In the genomic region with DNA sequence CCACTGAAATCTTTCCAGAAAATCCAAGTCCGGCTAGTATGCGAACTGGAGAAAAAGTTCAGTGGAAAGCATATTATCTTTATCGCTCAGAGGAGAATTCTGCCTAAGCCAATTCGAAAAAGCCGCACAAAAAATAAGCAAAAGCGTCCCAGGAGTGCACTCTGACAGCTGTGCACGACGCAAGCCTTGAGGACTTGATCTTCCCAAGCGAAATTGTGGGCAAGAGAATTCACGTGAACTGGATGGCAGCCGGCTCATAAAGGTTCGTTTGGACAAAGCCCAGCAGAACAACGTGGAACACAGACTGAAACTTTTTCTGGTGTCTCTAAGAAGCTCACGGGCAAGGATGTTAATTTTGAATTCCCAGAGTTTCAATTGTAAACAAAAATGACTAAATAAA, we compare ENCODE assay signal across 13 cellular contexts. TPM values are rescaled to one million over a fixed set of nuclear protein-coding genes. Genes with fewer than 3 reads are reported as not detected.
A peak's percentile ranks its signal among the peaks of the same experiment; 100 is the strongest.
DNase-seq lines count a peak whose midpoint lies in the region; ATAC-seq and TF ChIP-seq lines count a peak whose summit lies in the region.
"Had no signal": no experiment of that assay in that cellular context is flagged by ENCODE, and none has a peak within 500 bp of the region (broad histone marks: within the 10 kb centered on the region; RNA-seq: fewer than 3 reads in every experiment).

No MANE protein-coding gene starts in this region.

- H3K36me3 ChIP-seq in sigmoid colon = no peaks in the 10 kb centered on the region
- no peaks in the 10 kb centered on the region for H3K36me3 ChIP-seq in esophagus muscularis mucosa

- no peak for TF ChIP-seq EP300 in sigmoid colon (IDR thresholded peaks at IDR 0.05)
- TF ChIP-seq EP300 in esophagus muscularis mucosa (IDR thresholded peaks at IDR 0.05) = no peak

- TF ChIP-seq CTCF in VCaP (conservative IDR thresholded peaks at IDR 0.05) = no peak
- no peak for TF ChIP-seq CTCF in fibroblast of the aortic adventitia (IDR thresholded peaks at IDR 0.05; ENCODE audit: insufficient read depth, low read length)
- TF ChIP-seq CTCF in sigmoid colon (IDR thresholded peaks at IDR 0.05) = no peak
- TF ChIP-seq CTCF in esophagus muscularis mucosa (IDR thresholded peaks at IDR 0.05) = no peak

- peaks cover 0 to 16% (median 8%) of the 10 kb centered on the region in 4 donors for H3K4me1 ChIP-seq in sigmoid colon
- H3K4me1 ChIP-seq in esophagus muscularis mucosa = no peaks in the 10 kb centered on the region
- H3K4me1 ChIP-seq: A549 had no signal

- H3K27ac ChIP-seq in VCaP = peak overlapping the region; percentile 58
- H3K27ac ChIP-seq in sigmoid colon = peak overlapping the region in 3 of 4 donors; percentile 62 to 75 (median 71)
- no peak overlapping the region for H3K27ac ChIP-seq in esophagus muscularis mucosa (replicated peaks in 1 of 4)
- H3K27ac ChIP-seq: A549, GM23248 had no signal

- DNase-seq in fibroblast of the aortic adventitia (ENCODE audit: low read depth) = no peak
- DNase-seq in sigmoid colon = peak; percentile 68
- DNase-seq in NCI-H187 (lab: John Stamatoyannopoulos, UW) = no peak
- no peak for DNase-seq in esophagus muscularis mucosa (ENCODE audit: extremely low spot score)
- DNase-seq: CD8-positive, alpha-beta memory T cell; DND-41; GDM1; GM23248 had no signal

- 53 to 86% methylated on average over 14 of the region's 14 CpGs for WGBS in sigmoid colon, 2 donors
- 91% methylated on average over 14 of the region's 14 CpGs for WGBS in esophagus muscularis mucosa

- intact Hi-C loops in sigmoid colon (cut with DNase I) = no loop called here
- intact Hi-C loops in esophagus muscularis mucosa (cut with DNase I) = no loop called here

- H3K27me3 ChIP-seq in sigmoid colon = no peaks in the 10 kb centered on the region
- no peaks in the 10 kb centered on the region for H3K27me3 ChIP-seq in esophagus muscularis mucosa

- H3K9me3 ChIP-seq in sigmoid colon (no peaks in the 10 kb centered on the region), esophagus muscularis mucosa (no peaks in the 10 kb centered on the region)
- H3K9me3 ChIP-seq: A549, Caco-2 had no signal

- TF ChIP-seq POLR2A in sigmoid colon (IDR thresholded peaks at IDR 0.05) = no peak
- TF ChIP-seq POLR2A in esophagus muscularis mucosa (IDR thresholded peaks at IDR 0.05; ENCODE audit: low read depth) = no peak

- no peak for ATAC-seq in HG03095 (IDR thresholded peaks at IDR 0.05; ENCODE audit: unreplicated experiment)
- no peak for ATAC-seq in HG03175 (IDR thresholded peaks at IDR 0.05; ENCODE audit: unreplicated experiment)

- H3K4me3 ChIP-seq in fibroblast of the aortic adventitia (ENCODE audit: low read depth, low read length) (peak overlapping the region; percentile 34), sigmoid colon (peak overlapping the region in 3 of 4 donors; percentile 17 to 25 (median 25)), esophagus muscularis mucosa (no peak overlapping the region)
- H3K4me3 ChIP-seq: A549, GM23248 had no signal

RNA-seq across cellular contexts. Expression of a gene that starts 34.4 kb away (rescaled TPM):
- total RNA-seq in fibroblast of the aortic adventitia (ENCODE audit: low replicate concordance) (25.6 and 32.2 TPM in 2 replicates), sigmoid colon (10 to 100 TPM; 23.5 to 26.9 (median 26.0) TPM), esophagus muscularis mucosa (10 to 100 TPM; 14.5 to 21.0 (median 17.8) TPM)
- 10 to 100 TPM; 24.1 to 45.1 (median 32.4) TPM for polyA plus RNA-seq in sigmoid colon

Comparison
In these comparisons a context has a peak if more than half of its experiments do, and no peak if none do; other contexts are left out.
1. H3K27ac ChIP-seq: peak in VCaP (single experiment) and sigmoid colon (3 of 4); none in esophagus muscularis mucosa (0 of 4).
2. H3K4me3 ChIP-seq: peak in fibroblast of the aortic adventitia (single experiment) and sigmoid colon (3 of 4); none in esophagus muscularis mucosa (0 of 4).